12 cellular contexts compared by ENCODE assay signal in genomic region chr15:79035111-79035601, GRCh38. TPM values are rescaled to one million over a fixed set of nuclear protein-coding genes. Genes with fewer than 3 reads are reported as not detected.
DNase-seq lines count a peak whose midpoint lies in the region; ATAC-seq, FAIRE-seq and TF ChIP-seq lines count a peak whose summit lies in the region.
"Had no signal": no experiment of that assay in that cellular context is flagged by ENCODE, and none has a peak within 500 bp of the region (broad histone marks: within the 10 kb centered on the region; RNA-seq: fewer than 3 reads in every experiment).

No MANE protein-coding gene starts in this region.

- H3K36me3 ChIP-seq in mammary epithelial cell (ENCODE audit: insufficient read depth, low read length), result no peaks in the 10 kb centered on the region
- H3K36me3 ChIP-seq: left lung, tibial artery had no signal

- no peaks in the 10 kb centered on the region for H3K9me3 ChIP-seq in mammary epithelial cell (replicated peaks; ENCODE audit: insufficient read depth, low read length)
- H3K9me3 ChIP-seq: left lung, tibial artery had no signal

- H3K27ac ChIP-seq in mammary epithelial cell (ENCODE audit: insufficient read depth, low read depth, low read length), result no peak overlapping the region
- H3K27ac ChIP-seq: left lung, tibial artery had no signal

- peaks cover 20% of the 10 kb centered on the region for H3K4me1 ChIP-seq in mammary epithelial cell (ENCODE audit: insufficient read depth, low read length)
- H3K4me1 ChIP-seq: left lung had no signal

- no TSS peak for BruUV-seq in mammary epithelial cell (replicated peaks; lab: Mats Ljungman, UMichigan)

- dilution Hi-C loops in mammary epithelial cell (cut with HindIII; ENCODE audit: low sequenced_read_pairs), result no loop called here

- WGBS in mammary epithelial cell (ENCODE audit: low coverage, missing lambda C conversion rate), result 12% methylated on average over 9 of the region's 11 CpGs

- DNase-seq in GM18507 (ENCODE audit: extremely low spot score, insufficient read length, low read depth) (no peak), mammary epithelial cell (peak; percentile 63), posterior vena cava (ENCODE audit: low spot score) (peak; percentile 49), COLO668 (lab: John Stamatoyannopoulos, UW; ENCODE audit: unreplicated experiment) (no peak), left lobe of liver (ENCODE audit: low spot score) (no peak)
- DNase-seq in stimulated activated CD4-positive, alpha-beta T cell treated with anti-CD3 and anti-CD28 coated beads, Interleukin-12 subunit alpha, Interleukin-12 subunit beta, amount 100 ng/mL, for 4 hours, result no peak
- DNase-seq in activated effector memory CD4-positive, alpha-beta T cell treated with anti-CD3 and anti-CD28 coated beads, Interleukin-2, amount 50 U/mL, for 16 hours, result no peak
- DNase-seq: activated gamma-delta T cell treated with Interleukin-2 at 50 U/mL for 16 hours, left lung, T-helper 9 cell, tibial artery had no signal

- peak; percentile 53 to 68 for TF ChIP-seq CTCF in mammary epithelial cell (conservative IDR thresholded peaks at IDR 0.05 in 1 of 2, IDR thresholded peaks at IDR 0.05 in 1 of 2; ENCODE audit: extremely low read depth in 1 of 2, insufficient read depth in 1 of 2, low read depth in 1 of 2, low read length in 2 of 2)

- in situ Hi-C loops in mammary epithelial cell (cut with MboI; ENCODE audit: low sequenced_read_pairs in 2 of 2), result no loop called here

- ATAC-seq in HG02885 (IDR thresholded peaks at IDR 0.05; ENCODE audit: poor library complexity, unreplicated experiment) (peak; percentile 75), left lobe of liver (no peak)
- ATAC-seq: left lung had no signal

- H2AFZ ChIP-seq in mammary epithelial cell (ENCODE audit: low read depth, low read length), result peak overlapping the region; percentile 90

- CTCF ChIA-PET in mammary epithelial cell (lab: Charles Lee; ENCODE audit: low non-redundant PET), result interaction anchor here (0.6 to 0.9 kb wide), 2 partner anchors 110 to 145 kb away, joined by 4 to 10 read pairs; no protein-coding TSS in a partner anchor

- H3K27me3 ChIP-seq in mammary epithelial cell (ENCODE audit: insufficient read depth, low read length), result no peaks in the 10 kb centered on the region

- H3K9ac ChIP-seq in mammary epithelial cell (ENCODE audit: insufficient read depth, low read length), result no peak overlapping the region

- no peak overlapping the region for H3K4me3 ChIP-seq in mammary epithelial cell (replicated peaks in 1 of 3; ENCODE audit: insufficient read depth in 1 of 3, low read depth in 2 of 3, low read length in 3 of 3)
- H3K4me3 ChIP-seq: left lung, tibial artery had no signal

- H3K4me2 ChIP-seq in mammary epithelial cell (ENCODE audit: insufficient read depth, low read depth, low read length), result peak overlapping the region; percentile 45

- H4K20me1 ChIP-seq in mammary epithelial cell (ENCODE audit: insufficient read depth, low read length), result no peaks in the 10 kb centered on the region

- intact Hi-C loops in mammary epithelial cell (cut with micrococcal nuclease), result no loop called here
- intact Hi-C loops in posterior vena cava (cut with DNase I), result no loop called here

- FAIRE-seq in GM18507 (lab: Jason Lieb, UNC), result peak; percentile 81

- no peaks in the 10 kb centered on the region for H3K79me2 ChIP-seq in mammary epithelial cell (ENCODE audit: insufficient read depth, low read length)

RNA-seq across cellular contexts. Expression of gene RASGRF1, which starts 55.4 kb away (rescaled TPM):
- under 1 TPM; 0.33 to 0.71 TPM for total RNA-seq in mammary epithelial cell
- 1.1 TPM for polyA plus RNA-seq in mammary epithelial cell
- polyA minus RNA-seq in mammary epithelial cell, result 0.67 TPM
- total RNA-seq in posterior vena cava, result under 1 TPM; 0.09 to 0.10 TPM
- not detected for total RNA-seq in left lobe of liver

Comparison
In these comparisons a context has a peak if more than half of its experiments do, and no peak if none do; other contexts are left out.
1. DNase-seq: peak in mammary epithelial cell (single experiment) and posterior vena cava (single experiment); none in GM18507 (single experiment), COLO668 (single experiment), stimulated activated CD4-positive, alpha-beta T cell treated with anti-CD3 and anti-CD28 coated beads, Interleukin-12 subunit alpha, Interleukin-12 subunit beta, amount 100 ng/mL, for 4 hours (single experiment), left lobe of liver (single experiment) and activated effector memory CD4-positive, alpha-beta T cell treated with anti-CD3 and anti-CD28 coated beads, Interleukin-2, amount 50 U/mL, for 16 hours (single experiment).